In genomic region chr1:20731057-20731991, GRCh38 we compare ENCODE assay signal across 8 cellular contexts. TPM values are rescaled to one million over a fixed set of nuclear protein-coding genes. Genes with fewer than 3 reads are reported as not detected.
DNase-seq lines count a peak whose midpoint lies in the region; ATAC-seq and TF ChIP-seq lines count a peak whose summit lies in the region.

No MANE protein-coding gene starts in this region.

- no peak overlapping the region for H2AFZ ChIP-seq in hepatocyte

- no peaks in the 10 kb centered on the region for H3K9me2 ChIP-seq in hepatocyte (replicated peaks; ENCODE audit: insufficient read depth)

- H3K4me3 Mint-ChIP-seq in stimulated activated naive B cell treated with anti-CD40 and anti-IgM and Interleukin-4, amounts not matched to agents 10 μg/mL and 1 μg/mL and 100 μg/mL, for 72 hours = peak overlapping the region; percentile 87

- no peaks in the 10 kb centered on the region for H4K20me1 ChIP-seq in hepatocyte (ENCODE audit: insufficient read depth, poor library complexity, severe bottlenecking)

- WGBS in hepatocyte (ENCODE audit: low lambda C conversion rate, missing lambda C conversion rate) = 35% methylated on average over 32 of the region's 62 CpGs

- no peaks in the 10 kb centered on the region for H3K79me2 ChIP-seq in hepatocyte

- peaks cover 33 to 38% of the 10 kb centered on the region in 2 donors for H3K27me3 Mint-ChIP-seq in stimulated activated naive B cell treated with anti-CD40 and anti-IgM and Interleukin-4, amounts not matched to agents 10 μg/mL and 1 μg/mL and 100 μg/mL, for 72 hours

- TF ChIP-seq CTCF in GM20000 (IDR thresholded peaks at IDR 0.05; ENCODE audit: extremely low read depth, missing control alignments) (no peak), WI38 (IDR thresholded peaks at IDR 0.05; ENCODE audit: low read depth, low read length) (no peak), hepatocyte (IDR thresholded peaks at IDR 0.05; ENCODE audit: poor library complexity) (no peak)

- ATAC-seq in stimulated activated naive B cell treated with anti-CD40 and anti-IgM and Interleukin-4, amounts not matched to agents 10 μg/mL and 1 μg/mL and 100 μg/mL, for 72 hours (replicated peaks) = peak; percentile 31 to 40

- H3K9me3 Mint-ChIP-seq in stimulated activated naive B cell treated with anti-CD40 and anti-IgM and Interleukin-4, amounts not matched to agents 10 μg/mL and 1 μg/mL and 100 μg/mL, for 72 hours = no peaks in the 10 kb centered on the region

- DNase-seq in AG08396 (ENCODE audit: low spot score) (peak; percentile 48), GM20000 (ENCODE audit: low spot score) (peak; percentile 70), hepatocyte (ENCODE audit: low spot score) (no peak), NCI-H526 (lab: John Stamatoyannopoulos, UW) (no peak), NCI-H1694 treated with DMSO at 0.1 percent for 48 hours (lab: John Stamatoyannopoulos, UW) (no peak), C1 segment of cervical spinal cord (lab: John Stamatoyannopoulos, UW) (no peak)
- no peak for DNase-seq in stimulated activated naive B cell treated with anti-CD40 and anti-IgM and Interleukin-4, amounts not matched to agents 10 μg/mL and 1 μg/mL and 100 μg/mL, for 72 hours

- H3K4me2 ChIP-seq in hepatocyte = peak overlapping the region; percentile 98

- H3K36me3 ChIP-seq in hepatocyte (replicated peaks; ENCODE audit: insufficient read depth, low read depth) = no peaks in the 10 kb centered on the region

- H3K36me3 Mint-ChIP-seq in stimulated activated naive B cell treated with anti-CD40 and anti-IgM and Interleukin-4, amounts not matched to agents 10 μg/mL and 1 μg/mL and 100 μg/mL, for 72 hours = peaks cover under 1 to 4% of the 10 kb centered on the region in 2 donors

- no peaks in the 10 kb centered on the region for H3K9me3 ChIP-seq in hepatocyte (ENCODE audit: low read depth)

- peaks cover 30% of the 10 kb centered on the region for H3K27me3 ChIP-seq in hepatocyte

- H3K4me1 ChIP-seq in hepatocyte (ENCODE audit: insufficient read depth) = peaks cover 16% of the 10 kb centered on the region

- peaks cover 18 to 44% of the 10 kb centered on the region in 2 donors for H3K4me1 Mint-ChIP-seq in stimulated activated naive B cell treated with anti-CD40 and anti-IgM and Interleukin-4, amounts not matched to agents 10 μg/mL and 1 μg/mL and 100 μg/mL, for 72 hours

- H3K27ac Mint-ChIP-seq in stimulated activated naive B cell treated with anti-CD40 and anti-IgM and Interleukin-4, amounts not matched to agents 10 μg/mL and 1 μg/mL and 100 μg/mL, for 72 hours = peak overlapping the region; percentile 83

- no peak overlapping the region for H3K27ac ChIP-seq in hepatocyte

- H3K4me3 ChIP-seq in WI38 (ENCODE audit: low read depth, low read length) = peak overlapping the region; percentile 65
- peak overlapping the region; percentile 51 for H3K4me3 ChIP-seq in hepatocyte

RNA-seq across cellular contexts. Expression of gene SH2D5, which starts 1.2 kb away (rescaled TPM):
- total RNA-seq in hepatocyte = 0.36 and 0.53 TPM in 2 replicates
- polyA plus RNA-seq in hepatocyte = 0.71 and 1.1 TPM in 2 replicates

RNA-seq across cellular contexts. Expression of gene KIF17, which starts 13.5 kb away (rescaled TPM):
- total RNA-seq in hepatocyte = 0.23 and 0.36 TPM in 2 replicates
- polyA plus RNA-seq in hepatocyte = 0.05 and 0.28 TPM in 2 replicates

RNA-seq across cellular contexts. Expression of gene HP1BP3, which starts 55.8 kb away (rescaled TPM):
- 149 and 171 TPM in 2 replicates for total RNA-seq in hepatocyte
- polyA plus RNA-seq in hepatocyte = 115 and 118 TPM in 2 replicates

Comparison
In these comparisons a context has a peak if more than half of its experiments do, and no peak if none do; other contexts are left out.
1. DNase-seq: peak in AG08396 (single experiment) and GM20000 (single experiment); none in hepatocyte (single experiment), stimulated activated naive B cell treated with anti-CD40 and anti-IgM and Interleukin-4, amounts not matched to agents 10 μg/mL and 1 μg/mL and 100 μg/mL, for 72 hours (single experiment), NCI-H526 (0 of 2), NCI-H1694 treated with DMSO at 0.1 percent for 48 hours (single experiment) and C1 segment of cervical spinal cord (0 of 14).